ENCODE assay signal across 16 cellular contexts in genomic region chr12:14982986-14983385, GRCh38. TPM values are rescaled to one million over a fixed set of nuclear protein-coding genes. Genes with fewer than 3 reads are reported as not detected.
A peak's percentile ranks its signal among the peaks of the same experiment; 100 is the strongest.
DNase-seq lines count a peak whose midpoint lies in the region; ATAC-seq and TF ChIP-seq lines count a peak whose summit lies in the region.
"Had no signal": no experiment of that assay in that cellular context is flagged by ENCODE, and none has a peak within 500 bp of the region (broad histone marks: within the 10 kb centered on the region; RNA-seq: fewer than 3 reads in every experiment).

No MANE protein-coding gene starts in this region.

- H3K9me3 ChIP-seq in T-helper 17 cell (ENCODE audit: control insufficient read depth, low read length, poor library complexity, severe bottlenecking) (no peaks in the 10 kb centered on the region), neutrophil (no peaks in the 10 kb centered on the region)
- H3K9me3 ChIP-seq: right atrium auricular region, upper lobe of left lung had no signal

- TF ChIP-seq CTCF in neutrophil (IDR thresholded peaks at IDR 0.05): no peak

- H3K27me3 Mint-ChIP-seq in activated naive CD4-positive, alpha-beta T cell treated with anti-CD3 and anti-CD28 coated beads for 36 hours (ENCODE audit: low read depth): no peaks in the 10 kb centered on the region
- H3K27me3 Mint-ChIP-seq in T-helper 17 cell: peaks cover 5% of the 10 kb centered on the region

- no peaks in the 10 kb centered on the region for H3K27me3 ChIP-seq in neutrophil
- H3K27me3 ChIP-seq: right atrium auricular region, upper lobe of left lung had no signal

- ATAC-seq in HG02852 (IDR thresholded peaks at IDR 0.05; ENCODE audit: unreplicated experiment) (peak; percentile 66), T-helper 17 cell (peak; percentile 18), HG03342 (IDR thresholded peaks at IDR 0.05; ENCODE audit: unreplicated experiment) (no peak), HG03196 (IDR thresholded peaks at IDR 0.05; ENCODE audit: unreplicated experiment) (no peak), GM21423 (IDR thresholded peaks at IDR 0.05; ENCODE audit: unreplicated experiment) (no peak)
- ATAC-seq: left lobe of liver, natural killer cell had no signal

- H3K27ac ChIP-seq in neutrophil: peak overlapping the region; percentile 82
- H3K27ac ChIP-seq: right atrium auricular region had no signal

- H3K36me3 ChIP-seq in neutrophil: no peaks in the 10 kb centered on the region
- H3K36me3 ChIP-seq: right atrium auricular region, upper lobe of left lung had no signal

- CTCF ChIA-PET in activated naive CD4-positive, alpha-beta T cell treated with anti-CD3 and anti-CD28 coated beads for 36 hours (lab: Charles Lee): interaction anchor here (0.6 to 0.9 kb wide), 4 partner anchors 9 to 169 kb away, joined by 3 to 5 read pairs (median 3); no protein-coding TSS in a partner anchor

- peaks cover 76 to 87% of the 10 kb centered on the region in 2 experiments for H3K4me1 ChIP-seq in neutrophil (ENCODE audit: control insufficient read depth in 1 of 2, insufficient read depth in 1 of 2, low read depth in 1 of 2, low read length in 1 of 2)
- H3K4me1 ChIP-seq: right atrium auricular region had no signal

- H3K27ac Mint-ChIP-seq in activated naive CD4-positive, alpha-beta T cell treated with anti-CD3 and anti-CD28 coated beads for 36 hours: peak overlapping the region; percentile 3
- peak overlapping the region; percentile 19 for H3K27ac Mint-ChIP-seq in T-helper 17 cell
- H3K27ac Mint-ChIP-seq: natural killer cell had no signal

- H3K4me3 ChIP-seq in neutrophil (ENCODE audit: low read depth in 1 of 2, low read length in 1 of 2): peak overlapping the region; percentile 41 to 63
- H3K4me3 ChIP-seq: right atrium auricular region, upper lobe of left lung had no signal

- H3K36me3 Mint-ChIP-seq in activated naive CD4-positive, alpha-beta T cell treated with anti-CD3 and anti-CD28 coated beads for 36 hours (ENCODE audit: low read depth): no peaks in the 10 kb centered on the region
- peaks cover 2% of the 10 kb centered on the region for H3K36me3 Mint-ChIP-seq in T-helper 17 cell (ENCODE audit: low read depth)
- H3K36me3 Mint-ChIP-seq: natural killer cell had no signal

- H3K9me3 Mint-ChIP-seq in activated naive CD4-positive, alpha-beta T cell treated with anti-CD3 and anti-CD28 coated beads for 36 hours: no peaks in the 10 kb centered on the region
- H3K9me3 Mint-ChIP-seq: natural killer cell had no signal

- peak; percentile 43 for DNase-seq in activated naive CD4-positive, alpha-beta T cell treated with anti-CD3 and anti-CD28 coated beads for 36 hours
- DNase-seq in activated naive CD4-positive, alpha-beta T cell (lab: John Stamatoyannopoulos, UW): no peak
- no peak for DNase-seq in T-helper 17 cell
- DNase-seq: natural killer cell; NCI-H2081 treated with DMSO at 0.1 percent for 48 hours; NCI-H748 treated with DMSO at 0.1 percent for 48 hours; stimulated activated CD4-positive, alpha-beta T cell treated with anti-CD3 and anti-CD28 coated beads, Interleukin-4, amount 100 ng/mL, for 1 hour; upper lobe of left lung had no signal

- intact Hi-C loops in activated naive CD4-positive, alpha-beta T cell treated with anti-CD3 and anti-CD28 coated beads for 36 hours (cut with micrococcal nuclease): loop anchor here (5.0 kb wide), 1 partner anchor 36 kb away; no protein-coding TSS in a partner anchor

- peak overlapping the region; percentile 12 for H3K4me3 Mint-ChIP-seq in activated naive CD4-positive, alpha-beta T cell treated with anti-CD3 and anti-CD28 coated beads for 36 hours
- H3K4me3 Mint-ChIP-seq in T-helper 17 cell: peak overlapping the region; percentile 5
- H3K4me3 Mint-ChIP-seq: natural killer cell had no signal

- H3K4me1 Mint-ChIP-seq in activated naive CD4-positive, alpha-beta T cell treated with anti-CD3 and anti-CD28 coated beads for 36 hours (ENCODE audit: low read depth): peaks cover 65% of the 10 kb centered on the region
- H3K4me1 Mint-ChIP-seq in T-helper 17 cell: peaks cover 50% of the 10 kb centered on the region

RNA-seq across cellular contexts. Expression of gene PDE6H, which starts 10.1 kb away (rescaled TPM):
- total RNA-seq in activated naive CD4-positive, alpha-beta T cell treated with anti-CD3 and anti-CD28 coated beads for 36 hours: not detected
- total RNA-seq in T-helper 17 cell: not detected
- total RNA-seq: astrocyte, left lobe of liver, natural killer cell, right atrium auricular region, upper lobe of left lung had no signal

RNA-seq across cellular contexts. Expression of gene ARHGDIB, which starts 21.6 kb away (rescaled TPM):
- 100 to 1,000 TPM; 663 to 730 TPM for total RNA-seq in activated naive CD4-positive, alpha-beta T cell treated with anti-CD3 and anti-CD28 coated beads for 36 hours
- 100 to 1,000 TPM; 895 to 936 TPM for total RNA-seq in T-helper 17 cell

RNA-seq across cellular contexts. Expression of gene ERP27, which starts 44.6 kb away (rescaled TPM):
- total RNA-seq in activated naive CD4-positive, alpha-beta T cell treated with anti-CD3 and anti-CD28 coated beads for 36 hours: 1 to 10 TPM; 1.0 to 1.2 TPM
- total RNA-seq in T-helper 17 cell: 10 to 100 TPM in 1 of 2 donors, 1 to 10 TPM in 1; 9.9 to 14.9 TPM

Comparison
In these comparisons a context has a peak if more than half of its experiments do, and no peak if none do; other contexts are left out.
1. ATAC-seq: peak in HG02852 (single experiment) and T-helper 17 cell (single experiment); none in HG03342 (single experiment), HG03196 (single experiment) and GM21423 (single experiment).
2. RNA of gene ERP27, which starts 44.6 kb away (total RNA-seq): 9.9 to 14.9 TPM in T-helper 17 cell; 1.0 to 1.2 TPM in activated naive CD4-positive, alpha-beta T cell treated with anti-CD3 and anti-CD28 coated beads for 36 hours; every median in the first group is over 4 times any median in the second.